16 cellular contexts compared by ENCODE assay signal in genomic region chr15:73681073-73681472, GRCh38. TPM values are rescaled to one million over a fixed set of nuclear protein-coding genes. Genes with fewer than 3 reads are reported as not detected.
A peak's percentile ranks its signal among the peaks of the same experiment; 100 is the strongest.
DNase-seq lines count a peak whose midpoint lies in the region; ATAC-seq and TF ChIP-seq lines count a peak whose summit lies in the region.
"Had no signal": no experiment of that assay in that cellular context is flagged by ENCODE, and none has a peak within 500 bp of the region (broad histone marks: within the 10 kb centered on the region; RNA-seq: fewer than 3 reads in every experiment).

No MANE protein-coding gene starts in this region.

- POLR2A ChIA-PET in activated CD8-positive, alpha-beta T cell treated with anti-CD3 and anti-CD28 coated beads, Interleukin-2, amount 10 ng/mL, durations not matched to agents 7 days and 5 days (lab: Charles Lee), result no interaction called here
- POLR2A ChIA-PET in activated CD8-positive, alpha-beta T cell treated with anti-CD3 and anti-CD28 coated beads for 36 hours (lab: Charles Lee), result interaction anchor here (0.6 kb wide), 1 partner anchor 1508 kb away, joined by 3 read pairs; no protein-coding TSS in a partner anchor

- no peak overlapping the region for H3K27ac Mint-ChIP-seq in activated CD8-positive, alpha-beta T cell treated with anti-CD3 and anti-CD28 coated beads, Interleukin-2, amount 10 ng/mL, durations not matched to agents 7 days and 5 days
- H3K27ac Mint-ChIP-seq in activated CD8-positive, alpha-beta T cell treated with anti-CD3 and anti-CD28 coated beads for 36 hours, result no peak overlapping the region
- peak overlapping the region; percentile 28 for H3K27ac Mint-ChIP-seq in dendritic cell treated with granulocyte-macrophage colony-stimulating factor and Interleukin-4, amounts not matched to agents 40 ng/mL and 50 ng/mL, for 4 days

- CTCF ChIA-PET in activated CD8-positive, alpha-beta T cell treated with anti-CD3 and anti-CD28 coated beads, Interleukin-2, amount 10 ng/mL, durations not matched to agents 7 days and 5 days (lab: Charles Lee), result interaction anchor here (6.2 kb wide), 1 partner anchor 18 kb away, joined by 108 read pairs; no protein-coding TSS in a partner anchor
- CTCF ChIA-PET in activated CD8-positive, alpha-beta T cell treated with anti-CD3 and anti-CD28 coated beads for 36 hours (lab: Charles Lee), result interaction anchor here (4.2 to 7.8 kb wide), 2 partner anchors 17 to 45 kb away, joined by 17 to 165 read pairs; no protein-coding TSS in a partner anchor

- H3K36me3 Mint-ChIP-seq in activated CD8-positive, alpha-beta T cell treated with anti-CD3 and anti-CD28 coated beads, Interleukin-2, amount 10 ng/mL, durations not matched to agents 7 days and 5 days (ENCODE audit: low read depth), result no peaks in the 10 kb centered on the region
- no peaks in the 10 kb centered on the region for H3K36me3 Mint-ChIP-seq in activated CD8-positive, alpha-beta T cell treated with anti-CD3 and anti-CD28 coated beads for 36 hours (ENCODE audit: low read depth)
- peaks cover 8% of the 10 kb centered on the region for H3K36me3 Mint-ChIP-seq in dendritic cell treated with granulocyte-macrophage colony-stimulating factor and Interleukin-4, amounts not matched to agents 40 ng/mL and 50 ng/mL, for 4 days (ENCODE audit: low read depth)

- no peak overlapping the region for H3K4me3 Mint-ChIP-seq in activated CD8-positive, alpha-beta T cell treated with anti-CD3 and anti-CD28 coated beads, Interleukin-2, amount 10 ng/mL, durations not matched to agents 7 days and 5 days
- H3K4me3 Mint-ChIP-seq in activated CD8-positive, alpha-beta T cell treated with anti-CD3 and anti-CD28 coated beads for 36 hours, result no peak overlapping the region
- peak overlapping the region; percentile 15 for H3K4me3 Mint-ChIP-seq in dendritic cell treated with granulocyte-macrophage colony-stimulating factor and Interleukin-4, amounts not matched to agents 40 ng/mL and 50 ng/mL, for 4 days

- no peak for ATAC-seq in activated CD8-positive, alpha-beta T cell treated with anti-CD3 and anti-CD28 coated beads, Interleukin-2, amount 10 ng/mL, durations not matched to agents 7 days and 5 days
- ATAC-seq in activated CD8-positive, alpha-beta T cell treated with anti-CD3 and anti-CD28 coated beads for 36 hours, result no peak
- ATAC-seq in HG03095 (IDR thresholded peaks at IDR 0.05; ENCODE audit: unreplicated experiment), result no peak
- ATAC-seq: Panc1, SK-N-SH treated with all-trans-retinoic acid at 6 μM for 48 hours had no signal

- DNase-seq in activated CD8-positive, alpha-beta T cell treated with anti-CD3 and anti-CD28 coated beads, Interleukin-2, amount 10 ng/mL, durations not matched to agents 7 days and 5 days, result peak; percentile 17
- DNase-seq in activated CD8-positive, alpha-beta T cell treated with anti-CD3 and anti-CD28 coated beads for 36 hours, result no peak
- DNase-seq in NOMO-1 treated with dmso at 0.1 percent for 144 hours (lab: John Stamatoyannopoulos, UW; ENCODE audit: unreplicated experiment) (peak; percentile 21), pons (ENCODE audit: low spot score) (no peak), DMS53 treated with DMSO at 0.1 percent for 48 hours (lab: John Stamatoyannopoulos, UW; ENCODE audit: unreplicated experiment) (no peak)
- DNase-seq: GDM1, KBM-7, NCI-H1417, NCI-H187, NCI-H2107, NCI-H446 treated with DMSO at 0.1 percent for 48 hours, NCI-H526 treated with DMSO at 0.1 percent for 48 hours had no signal

- H3K4me1 Mint-ChIP-seq in activated CD8-positive, alpha-beta T cell treated with anti-CD3 and anti-CD28 coated beads, Interleukin-2, amount 10 ng/mL, durations not matched to agents 7 days and 5 days (ENCODE audit: low read depth), result peaks cover 22% of the 10 kb centered on the region
- peaks cover 17% of the 10 kb centered on the region for H3K4me1 Mint-ChIP-seq in activated CD8-positive, alpha-beta T cell treated with anti-CD3 and anti-CD28 coated beads for 36 hours (ENCODE audit: low read depth)
- H3K4me1 Mint-ChIP-seq in dendritic cell treated with granulocyte-macrophage colony-stimulating factor and Interleukin-4, amounts not matched to agents 40 ng/mL and 50 ng/mL, for 4 days (ENCODE audit: low read depth), result peaks cover 47% of the 10 kb centered on the region

- no peak for TF ChIP-seq CTCF in activated CD8-positive, alpha-beta T cell treated with anti-CD3 and anti-CD28 coated beads for 36 hours (IDR thresholded peaks at IDR 0.05)

- H3K27me3 Mint-ChIP-seq in activated CD8-positive, alpha-beta T cell treated with anti-CD3 and anti-CD28 coated beads, Interleukin-2, amount 10 ng/mL, durations not matched to agents 7 days and 5 days (ENCODE audit: low read depth), result peaks cover 62% of the 10 kb centered on the region
- peaks cover 45% of the 10 kb centered on the region for H3K27me3 Mint-ChIP-seq in activated CD8-positive, alpha-beta T cell treated with anti-CD3 and anti-CD28 coated beads for 36 hours
- peaks cover 53% of the 10 kb centered on the region for H3K27me3 Mint-ChIP-seq in dendritic cell treated with granulocyte-macrophage colony-stimulating factor and Interleukin-4, amounts not matched to agents 40 ng/mL and 50 ng/mL, for 4 days

- intact Hi-C loops in activated CD8-positive, alpha-beta T cell treated with anti-CD3 and anti-CD28 coated beads for 36 hours (cut with micrococcal nuclease), result no loop called here
- intact Hi-C loops in dendritic cell treated with granulocyte-macrophage colony-stimulating factor and Interleukin-4, amounts not matched to agents 40 ng/mL and 50 ng/mL, for 4 days (cut with micrococcal nuclease), result loop anchor here (5.0 to 10.0 kb wide), 2 partner anchors 44 to 896 kb away; partner anchors contain the start of gene ADPGK

- no peaks in the 10 kb centered on the region for H3K9me3 Mint-ChIP-seq in activated CD8-positive, alpha-beta T cell treated with anti-CD3 and anti-CD28 coated beads, Interleukin-2, amount 10 ng/mL, durations not matched to agents 7 days and 5 days (ENCODE audit: insufficient read depth)
- no peaks in the 10 kb centered on the region for H3K9me3 Mint-ChIP-seq in activated CD8-positive, alpha-beta T cell treated with anti-CD3 and anti-CD28 coated beads for 36 hours
- no peaks in the 10 kb centered on the region for H3K9me3 Mint-ChIP-seq in dendritic cell treated with granulocyte-macrophage colony-stimulating factor and Interleukin-4, amounts not matched to agents 40 ng/mL and 50 ng/mL, for 4 days

RNA-seq across cellular contexts. Expression of gene CD276, which starts 3.1 kb away (rescaled TPM):
- not detected for total RNA-seq in activated CD8-positive, alpha-beta T cell treated with anti-CD3 and anti-CD28 coated beads, Interleukin-2, amount 10 ng/mL, durations not matched to agents 7 days and 5 days
- under 1 TPM; 0.31 to 0.45 TPM for total RNA-seq in activated CD8-positive, alpha-beta T cell treated with anti-CD3 and anti-CD28 coated beads for 36 hours

RNA-seq across cellular contexts. Expression of gene NPTN, which starts 47.9 kb away (rescaled TPM):
- 10 to 100 TPM; 31.4 to 33.0 TPM for total RNA-seq in activated CD8-positive, alpha-beta T cell treated with anti-CD3 and anti-CD28 coated beads, Interleukin-2, amount 10 ng/mL, durations not matched to agents 7 days and 5 days
- total RNA-seq in activated CD8-positive, alpha-beta T cell treated with anti-CD3 and anti-CD28 coated beads for 36 hours, result 10 to 100 TPM; 27.4 to 33.6 TPM

Comparison
In these comparisons a context has a peak if more than half of its experiments do, and no peak if none do; other contexts are left out.
1. DNase-seq: peak in activated CD8-positive, alpha-beta T cell treated with anti-CD3 and anti-CD28 coated beads, Interleukin-2, amount 10 ng/mL, durations not matched to agents 7 days and 5 days (single experiment) and NOMO-1 treated with dmso at 0.1 percent for 144 hours (single experiment); none in activated CD8-positive, alpha-beta T cell treated with anti-CD3 and anti-CD28 coated beads for 36 hours (single experiment), pons (single experiment) and DMS53 treated with DMSO at 0.1 percent for 48 hours (single experiment).